In genomic region chr19:588758-589692, GRCh38 we compare ENCODE assay signal across 8 cellular contexts. TPM values are rescaled to one million over a fixed set of nuclear protein-coding genes. Genes with fewer than 3 reads are reported as not detected.
DNase-seq lines count a peak whose midpoint lies in the region; TF ChIP-seq lines count a peak whose summit lies in the region.

No MANE protein-coding gene starts in this region.

- peak overlapping the region; percentile 97 for H3K27ac ChIP-seq in angular gyrus (ENCODE audit: low read depth, low read length)
- no peak overlapping the region for H3K27ac ChIP-seq in neural cell (ENCODE audit: low read length)
- H3K27ac ChIP-seq in brain microvascular endothelial cell, result no peak overlapping the region

- DNase-seq in DMS 273 (lab: John Stamatoyannopoulos, UW; ENCODE audit: unreplicated experiment), result peak; percentile 77
- DNase-seq in DMS 273 treated with DMSO at 0.1 percent for 48 hours (lab: John Stamatoyannopoulos, UW), result no peak
- peak; percentile 84 for DNase-seq in NCI-H1105 (lab: John Stamatoyannopoulos, UW)
- DNase-seq in activated CD8-positive, alpha-beta memory T cell treated with anti-CD3 and anti-CD28 coated beads, Interleukin-2, amount 50 U/mL, for 48 hours, result no peak
- no peak for DNase-seq in NCI-H1048 (lab: John Stamatoyannopoulos, UW)
- DNase-seq in brain microvascular endothelial cell, result no peak

- H3F3A ChIP-seq in neural cell (ENCODE audit: insufficient read depth, low read length, poor library complexity, severe bottlenecking), result no peaks in the 10 kb centered on the region

- TF ChIP-seq EP300 in neural cell (conservative IDR thresholded peaks at IDR 0.05; ENCODE audit: poor library complexity, severe bottlenecking), result no peak

- no peak for TF ChIP-seq RAD21 in neural cell (conservative IDR thresholded peaks at IDR 0.05)

- H3K4me3 ChIP-seq in neural cell (ENCODE audit: low read length) (peak overlapping the region; percentile 61), brain microvascular endothelial cell (ENCODE audit: low read depth, low read length) (no peak overlapping the region)

- H3K9me3 ChIP-seq in neural cell (ENCODE audit: low read length), result no peaks in the 10 kb centered on the region

- peak overlapping the region; percentile 51 for H3K9ac ChIP-seq in neural cell (ENCODE audit: low read length)

- H3K27me3 ChIP-seq in neural cell (ENCODE audit: insufficient read depth, low read depth, low read length), result peaks cover 26% of the 10 kb centered on the region
- no peaks in the 10 kb centered on the region for H3K27me3 ChIP-seq in brain microvascular endothelial cell (replicated peaks)

- H4K20me1 ChIP-seq in neural cell (ENCODE audit: insufficient read depth), result peaks cover 9% of the 10 kb centered on the region

- no peaks in the 10 kb centered on the region for H3K9me2 ChIP-seq in neural cell (ENCODE audit: insufficient read depth, low read length)

- in situ Hi-C loops in brain microvascular endothelial cell (cut with HindIII; ENCODE audit: low pct_ligation_motif_present, low sequenced_read_pairs), result no loop called here

- H2AFZ ChIP-seq in neural cell (ENCODE audit: low read depth, low read length), result no peak overlapping the region

- H3K4me2 ChIP-seq in neural cell (ENCODE audit: low read length), result no peak overlapping the region

- H3K36me3 ChIP-seq in neural cell (ENCODE audit: insufficient read depth, low read length) (no peaks in the 10 kb centered on the region), brain microvascular endothelial cell (replicated peaks) (no peaks in the 10 kb centered on the region)

- TF ChIP-seq CTCF in neural cell (IDR thresholded peaks at IDR 0.05; ENCODE audit: poor library complexity, severe bottlenecking), result no peak
- TF ChIP-seq CTCF in brain microvascular endothelial cell (IDR thresholded peaks at IDR 0.05; ENCODE audit: low read depth, low read length, missing control alignments), result no peak

- no peaks in the 10 kb centered on the region for H3K79me2 ChIP-seq in neural cell (replicated peaks; ENCODE audit: insufficient read depth, low read length)

TF ChIP-seq in neural cell, 6 proteins besides CTCF, POLR2A, EP300 and RAD21:
- no peak for TF ChIP-seq TAF1 (IDR thresholded peaks at IDR 0.05; ENCODE audit: low read depth)
- TF ChIP-seq POLR2AphosphoS5 (IDR thresholded peaks at IDR 0.05), result no peak
- no peak for TF ChIP-seq EZH2 (IDR thresholded peaks at IDR 0.05; ENCODE audit: borderline replicate concordance, insufficient read depth, low read length, poor library complexity, severe bottlenecking)
- TF ChIP-seq MXI1 (conservative IDR thresholded peaks at IDR 0.05; ENCODE audit: poor library complexity, severe bottlenecking), result no peak
- TF ChIP-seq SMC3 (conservative IDR thresholded peaks at IDR 0.05; ENCODE audit: poor library complexity), result no peak
- TF ChIP-seq REST (IDR thresholded peaks at IDR 0.05; ENCODE audit: borderline replicate concordance), result no peak

RNA-seq across cellular contexts. Expression of gene HCN2, which starts 0.7 kb away (rescaled TPM):
- polyA plus RNA-seq in neural cell, result 4.7 and 6.4 TPM in 2 replicates
- 12.6 and 13.9 TPM in 2 replicates for polyA minus RNA-seq in neural cell

RNA-seq across cellular contexts. Expression of gene BSG, which starts 16.6 kb away (rescaled TPM):
- polyA plus RNA-seq in neural cell, result 209 and 214 TPM in 2 replicates
- 142 and 143 TPM in 2 replicates for polyA minus RNA-seq in neural cell

RNA-seq across cellular contexts. Expression of gene POLRMT, which starts 44.3 kb away (rescaled TPM):
- 28.3 TPM in 2 replicates for polyA plus RNA-seq in neural cell
- polyA minus RNA-seq in neural cell, result 28.6 and 31.9 TPM in 2 replicates

RNA-seq across cellular contexts. Expression of gene GZMM, which starts 45.2 kb away (rescaled TPM):
- polyA plus RNA-seq in neural cell, result 0.38 and 0.72 TPM in 2 replicates
- polyA minus RNA-seq in neural cell, result not detected in 2 replicates

RNA-seq across cellular contexts. Expression of gene FGF22, which starts 50.7 kb away (rescaled TPM):
- 0.48 TPM in 1 of 2 replicates, not detected in the other for polyA plus RNA-seq in neural cell
- not detected in 2 replicates for polyA minus RNA-seq in neural cell

Comparison
In these comparisons a context has a peak if more than half of its experiments do, and no peak if none do; other contexts are left out.
1. DNase-seq: peak in DMS 273 (single experiment) and NCI-H1105 (single experiment); none in DMS 273 treated with DMSO at 0.1 percent for 48 hours (single experiment), activated CD8-positive, alpha-beta memory T cell treated with anti-CD3 and anti-CD28 coated beads, Interleukin-2, amount 50 U/mL, for 48 hours (single experiment), NCI-H1048 (single experiment) and brain microvascular endothelial cell (single experiment).